Comparison of ENCODE assay signal across 28 cellular contexts in genomic region chr13:76289558-76289957, GRCh38.
DNase-seq lines count a peak whose midpoint lies in the region; ATAC-seq, FAIRE-seq and TF ChIP-seq lines count a peak whose summit lies in the region.
"Had no signal": no experiment of that assay in that cellular context is flagged by ENCODE, and none has a peak within 500 bp of the region (broad histone marks: within the 10 kb centered on the region; RNA-seq: fewer than 3 reads in every experiment).

No MANE protein-coding gene starts in this region.

- DNase-seq in HepG2 (ENCODE audit: low spot score) (no peak), right lobe of liver (no peak), astrocyte of the spinal cord (ENCODE audit: low read depth, low spot score) (peak; percentile 35), type B pancreatic cell (ENCODE audit: extremely low spot score, unreplicated experiment) (no peak), NCI-H2227 treated with DMSO at 0.1 percent for 48 hours (lab: John Stamatoyannopoulos, UW) (no peak), esophagus muscularis mucosa (ENCODE audit: extremely low spot score) (no peak)
- DNase-seq: activated CD4-positive, alpha-beta T cell treated with anti-CD3 and anti-CD28 coated beads, Interleukin-2, amount 10 ng/mL, durations not matched to agents 7 days and 5 days; activated naive CD4-positive, alpha-beta T cell treated with Interleukin-2 at 50 U/mL for 16 hours; activated T-cell treated with anti-CD3 and anti-CD28 coated beads, Interleukin-2, amount 50 U/mL, for 48 hours; adrenal gland; AML-193; CD4-positive, alpha-beta T cell; effector CD4-positive, alpha-beta T cell; foreskin keratinocyte; naive B cell; NCI-H1048; NCI-H2029 treated with DMSO at 0.1 percent for 48 hours; NK-92 treated with Interleukin-12 subunit alpha and Interleukin-12 subunit beta, amount 100 ng/mL, for 24 hours; SHP77; T1000; transverse colon had no signal

- no TSS peak for BruUV-seq in HepG2 (replicated peaks; lab: Mats Ljungman, UMichigan)

- intact Hi-C loops in HepG2 (cut with micrococcal nuclease; ENCODE audit: unreplicated experiment) (no loop called here), right lobe of liver (cut with DNase I) (no loop called here), esophagus muscularis mucosa (cut with DNase I) (no loop called here)

- TF ChIP-seq EP300 in HepG2 (IDR thresholded peaks at IDR 0.05; ENCODE audit: low read depth in 2 of 2, low read length in 2 of 2) (no peak), HepG2 (CRISPR knock-in tag; IDR thresholded peaks at IDR 0.05; ENCODE audit: borderline replicate concordance) (no peak), esophagus muscularis mucosa (IDR thresholded peaks at IDR 0.05) (no peak)

- no peak overlapping the region for H3K27ac ChIP-seq in HepG2 (ENCODE audit: extremely low read length, insufficient read depth, low read length)
- no peak overlapping the region for H3K27ac ChIP-seq in right lobe of liver
- H3K27ac ChIP-seq in iPS-20b (ENCODE audit: low read length) = no peak overlapping the region
- no peak overlapping the region for H3K27ac ChIP-seq in esophagus muscularis mucosa (replicated peaks in 1 of 4)
- H3K27ac ChIP-seq: adrenal gland, breast epithelium, epithelial cell of prostate, foreskin keratinocyte, transverse colon had no signal

- CTCF ChIA-PET in HepG2 (lab: Yijun Ruan, JAX; ENCODE audit: low intra/inter-chr PET ratio, low total read pairs) = no interaction called here

- no peaks in the 10 kb centered on the region for H4K20me1 ChIP-seq in HepG2 (ENCODE audit: insufficient read depth, low read length)

- H3K9me3 ChIP-seq in HepG2 (ENCODE audit: low read length) = no peaks in the 10 kb centered on the region
- H3K9me3 ChIP-seq in right lobe of liver = no peaks in the 10 kb centered on the region
- H3K9me3 ChIP-seq in iPS-20b (ENCODE audit: insufficient read depth, low read depth, low read length) = peaks cover 8% of the 10 kb centered on the region; the same call in 1 of the 2 replicates
- H3K9me3 ChIP-seq in esophagus muscularis mucosa = peaks cover 0 to 6% (median 0%) of the 10 kb centered on the region in 4 donors
- H3K9me3 ChIP-seq: adrenal gland, breast epithelium, transverse colon had no signal

- H3K4me3 Mint-ChIP-seq in type B pancreatic cell = no peak overlapping the region
- H3K4me3 Mint-ChIP-seq: activated CD4-positive, alpha-beta T cell treated with anti-CD3 and anti-CD28 coated beads, Interleukin-2, amount 10 ng/mL, durations not matched to agents 7 days and 5 days; CD4-positive, alpha-beta T cell; naive B cell had no signal

- H3K4me1 ChIP-seq in HepG2 (ENCODE audit: insufficient read depth, low read length) = no peaks in the 10 kb centered on the region
- H3K4me1 ChIP-seq in right lobe of liver = no peaks in the 10 kb centered on the region
- peaks cover 8% of the 10 kb centered on the region; the same call in 1 of the 2 replicates for H3K4me1 ChIP-seq in iPS-20b (ENCODE audit: insufficient read depth, low read length)
- H3K4me1 ChIP-seq in esophagus muscularis mucosa = peaks cover 0 to 33% (median 3%) of the 10 kb centered on the region in 4 donors
- H3K4me1 ChIP-seq: adrenal gland, breast epithelium, foreskin keratinocyte, transverse colon had no signal

- H2AFZ ChIP-seq in HepG2 (ENCODE audit: low read length) = no peak overlapping the region

- no peaks in the 10 kb centered on the region for H3K79me2 ChIP-seq in HepG2 (ENCODE audit: insufficient read depth, low read length)

- H3K27ac Mint-ChIP-seq in type B pancreatic cell = no peak overlapping the region
- H3K27ac Mint-ChIP-seq: activated CD4-positive, alpha-beta T cell treated with anti-CD3 and anti-CD28 coated beads, Interleukin-2, amount 10 ng/mL, durations not matched to agents 7 days and 5 days; CD4-positive, alpha-beta T cell; naive B cell had no signal

- no peak for FAIRE-seq in HepG2 (lab: Jason Lieb, UNC)
- FAIRE-seq: colon had no signal

- H3K36me3 ChIP-seq in HepG2 (replicated peaks in 1 of 2; ENCODE audit: control insufficient read depth in 1 of 2, insufficient read depth in 2 of 2, low read length in 2 of 2) = no peaks in the 10 kb centered on the region
- no peaks in the 10 kb centered on the region for H3K36me3 ChIP-seq in right lobe of liver
- no peaks in the 10 kb centered on the region for H3K36me3 ChIP-seq in iPS-20b (ENCODE audit: insufficient read depth, low read depth, low read length)
- no peaks in the 10 kb centered on the region for H3K36me3 ChIP-seq in esophagus muscularis mucosa
- H3K36me3 ChIP-seq: adrenal gland, breast epithelium, transverse colon had no signal

- H3K27me3 Mint-ChIP-seq in type B pancreatic cell = no peaks in the 10 kb centered on the region
- H3K27me3 Mint-ChIP-seq: activated CD4-positive, alpha-beta T cell treated with anti-CD3 and anti-CD28 coated beads, Interleukin-2, amount 10 ng/mL, durations not matched to agents 7 days and 5 days; CD4-positive, alpha-beta T cell; naive B cell had no signal

- ATAC-seq in HepG2 (no peak), right lobe of liver (no peak), GM21526 (IDR thresholded peaks at IDR 0.05; ENCODE audit: low FRiP score, unreplicated experiment) (no peak)
- ATAC-seq: foreskin keratinocyte, left lobe of liver had no signal

- H3K4me3 ChIP-seq in HepG2 (replicated peaks in 1 of 3; ENCODE audit: insufficient read depth in 1 of 3, low read depth in 2 of 3, low read length in 3 of 3) (no peak overlapping the region), right lobe of liver (no peak overlapping the region), astrocyte of the spinal cord (ENCODE audit: low read depth, low read length) (no peak overlapping the region), iPS-20b (ENCODE audit: low read length) (no peak overlapping the region), esophagus muscularis mucosa (no peak overlapping the region)
- H3K4me3 ChIP-seq: adrenal gland, breast epithelium, skin epidermis, transverse colon had no signal

- TF ChIP-seq RAD21 in HepG2 (CRISPR knock-in tag; IDR thresholded peaks at IDR 0.05) = no peak

- in situ Hi-C loops in HepG2 (cut with HindIII; ENCODE audit: extremely low pct_ligation_motif_present, low pct_unique_long_range_greater_than_20kb) = no loop called here
- in situ Hi-C loops in astrocyte of the spinal cord (cut with HindIII; ENCODE audit: low sequenced_read_pairs) = no loop called here

- no peak for TF ChIP-seq CTCF in HepG2 (CRISPR knock-in tag; IDR thresholded peaks at IDR 0.05)
- no peak for TF ChIP-seq CTCF in right lobe of liver (IDR thresholded peaks at IDR 0.05)
- no peak for TF ChIP-seq CTCF in astrocyte of the spinal cord (IDR thresholded peaks at IDR 0.05; ENCODE audit: low read depth, low read length)
- TF ChIP-seq CTCF in type B pancreatic cell (conservative IDR thresholded peaks at IDR 0.05) = peak; percentile 26
- no peak for TF ChIP-seq CTCF in esophagus muscularis mucosa (IDR thresholded peaks at IDR 0.05)

- H3K27me3 ChIP-seq in HepG2 (ENCODE audit: control insufficient read depth in 1 of 2, insufficient read depth in 2 of 2, low read length in 2 of 2) (no peaks in the 10 kb centered on the region), right lobe of liver (no peaks in the 10 kb centered on the region), iPS-20b (ENCODE audit: insufficient read depth, low read length) (no peaks in the 10 kb centered on the region), esophagus muscularis mucosa (no peaks in the 10 kb centered on the region)
- H3K27me3 ChIP-seq: adrenal gland, breast epithelium, foreskin keratinocyte, transverse colon had no signal

- POLR2A ChIA-PET in HepG2 (lab: Yijun Ruan, JAX) = no interaction called here

- TF ChIP-seq POLR2A in HepG2 (IDR thresholded peaks at IDR 0.05; ENCODE audit: insufficient read depth in 1 of 2, low read depth in 2 of 2, low read length in 2 of 2) (no peak), right lobe of liver (IDR thresholded peaks at IDR 0.05) (no peak), esophagus muscularis mucosa (IDR thresholded peaks at IDR 0.05; ENCODE audit: low read depth) (no peak)

- H3K4me2 ChIP-seq in HepG2 (ENCODE audit: low read depth, low read length) = no peak overlapping the region

- H3K36me3 Mint-ChIP-seq in type B pancreatic cell = peaks cover 3% of the 10 kb centered on the region
- H3K36me3 Mint-ChIP-seq: naive B cell had no signal

- peaks cover 4% of the 10 kb centered on the region for H3K4me1 Mint-ChIP-seq in type B pancreatic cell (ENCODE audit: unreplicated experiment)
- H3K4me1 Mint-ChIP-seq: activated CD4-positive, alpha-beta T cell treated with anti-CD3 and anti-CD28 coated beads, Interleukin-2, amount 10 ng/mL, durations not matched to agents 7 days and 5 days; naive B cell had no signal

- H3K9ac ChIP-seq in HepG2 (ENCODE audit: insufficient read depth, low read depth, low read length) (no peak overlapping the region), iPS-20b (ENCODE audit: low read depth, low read length) (0 out of 2 replicates have a peak overlapping the region, but pooled peaks have one; percentile 22)

- H3K9me3 Mint-ChIP-seq in type B pancreatic cell = peaks cover 12% of the 10 kb centered on the region
- H3K9me3 Mint-ChIP-seq: activated CD4-positive, alpha-beta T cell treated with anti-CD3 and anti-CD28 coated beads, Interleukin-2, amount 10 ng/mL, durations not matched to agents 7 days and 5 days; CD4-positive, alpha-beta T cell had no signal

TF ChIP-seq in HepG2, 621 proteins besides CTCF, POLR2A, EP300 and RAD21:
- peak; percentile 26 to 68; a peak in 3 of 4 replicates for TF ChIP-seq MAFK (conservative IDR thresholded peaks at IDR 0.05 in 1 of 2, IDR thresholded peaks at IDR 0.05 in 1 of 2; ENCODE audit: low read length in 2 of 2)
- no peak for TF ChIP-seq FOXA3 (CRISPR knock-in tag; IDR thresholded peaks at IDR 0.05)
- TF ChIP-seq ZBTB44 (CRISPR knock-in tag; IDR thresholded peaks at IDR 0.05) = no peak
- 0 out of 2 replicates have a peak, but pooled peaks have one; percentile 20 for TF ChIP-seq MAFF (IDR thresholded peaks at IDR 0.05; ENCODE audit: low read depth, low read length)
- TF ChIP-seq DMAP1 (CRISPR knock-in tag; IDR thresholded peaks at IDR 0.05) = no peak
- TF ChIP-seq ZNF546 (CRISPR knock-in tag; conservative IDR thresholded peaks at IDR 0.05) = no peak
- no peak for TF ChIP-seq ZFP37 (CRISPR knock-in tag; IDR thresholded peaks at IDR 0.05; ENCODE audit: borderline replicate concordance)
